1 cellular context compared by ENCODE assay signal in the genomic region with DNA sequence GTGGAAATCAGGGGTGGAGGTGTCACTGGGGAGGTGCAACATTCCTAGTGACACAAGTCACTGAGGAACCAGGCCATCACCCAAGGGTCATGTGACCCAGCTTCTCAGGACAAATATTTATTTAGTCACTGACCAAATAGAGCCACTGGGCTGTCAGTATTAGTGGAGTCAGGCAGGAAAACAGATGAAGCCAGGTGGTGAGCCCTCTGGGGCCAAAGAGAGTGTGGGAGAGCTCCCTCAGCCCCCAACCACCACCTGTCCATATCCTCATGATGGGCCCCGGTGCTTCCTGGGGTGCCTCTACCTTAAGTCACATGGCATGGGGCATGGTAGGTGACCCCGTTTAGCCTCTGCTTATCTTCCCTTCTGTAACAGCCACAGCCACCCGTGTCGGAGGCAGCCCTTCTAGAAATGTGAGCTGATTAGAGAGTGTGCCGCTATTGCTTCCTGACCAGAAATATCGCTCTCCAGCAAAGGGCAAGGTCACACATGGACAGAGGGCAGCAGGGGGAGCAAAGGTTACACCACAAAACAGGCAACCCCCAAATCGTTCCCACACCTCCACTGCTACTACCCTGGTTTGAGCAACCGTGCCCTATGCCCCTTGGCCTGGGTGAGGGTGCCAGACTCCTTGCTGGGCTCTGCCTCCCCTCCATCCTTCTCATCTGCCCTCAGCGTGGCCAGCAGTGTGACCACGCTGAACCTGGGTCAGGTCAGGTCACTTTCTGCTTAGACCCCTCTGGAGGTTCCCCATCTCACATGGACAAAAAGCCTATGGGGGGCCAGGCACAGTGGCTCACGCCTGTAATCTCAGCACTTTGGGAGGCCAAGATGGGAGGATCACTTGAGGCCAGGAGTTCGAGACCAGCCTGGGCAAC.
A peak's percentile ranks its signal among the peaks of the same experiment; 100 is the strongest.
TF ChIP-seq lines count a peak whose summit lies in the region.

No MANE protein-coding gene starts in this region.

TF ChIP-seq in HepG2, 621 proteins besides CTCF, POLR2A, EP300 and RAD21 (continued from another document and continues in another):
- TF ChIP-seq, protein P1, sequence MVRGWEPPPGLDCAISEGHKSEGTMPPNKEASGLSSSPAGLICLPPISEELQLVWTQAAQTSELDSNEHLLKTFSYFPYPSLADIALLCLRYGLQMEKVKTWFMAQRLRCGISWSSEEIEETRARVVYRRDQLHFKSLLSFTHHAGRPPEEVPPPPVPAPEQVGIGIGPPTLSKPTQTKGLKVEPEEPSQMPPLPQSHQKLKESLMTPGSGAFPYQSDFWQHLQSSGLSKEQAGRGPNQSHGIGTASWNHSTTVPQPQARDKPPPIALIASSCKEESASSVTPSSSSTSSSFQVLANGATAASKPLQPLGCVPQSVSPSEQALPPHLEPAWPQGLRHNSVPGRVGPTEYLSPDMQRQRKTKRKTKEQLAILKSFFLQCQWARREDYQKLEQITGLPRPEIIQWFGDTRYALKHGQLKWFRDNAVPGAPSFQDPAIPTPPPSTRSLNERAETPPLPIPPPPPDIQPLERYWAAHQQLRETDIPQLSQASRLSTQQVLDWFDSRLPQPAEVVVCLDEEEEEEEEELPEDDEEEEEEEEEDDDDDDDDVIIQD (CRISPR knock-in tag; IDR thresholded peaks at IDR 0.05; ENCODE audit: low read depth): peak; percentile 76
- TF ChIP-seq ZNF264 (CRISPR knock-in tag; IDR thresholded peaks at IDR 0.05): peak; percentile 70; the same call in 1 of the 2 replicates
- peak; percentile 48 for TF ChIP-seq STAG1 (CRISPR knock-in tag; IDR thresholded peaks at IDR 0.05)
- TF ChIP-seq ZBTB3 (CRISPR knock-in tag; IDR thresholded peaks at IDR 0.05; ENCODE audit: borderline replicate concordance, low read depth): no peak
- 0 out of 2 replicates have a peak, but pooled peaks have one; percentile 49 for TF ChIP-seq KLF11 (CRISPR knock-in tag; IDR thresholded peaks at IDR 0.05)
- no peak for TF ChIP-seq ZNF7 (CRISPR knock-in tag; IDR thresholded peaks at IDR 0.05)
- TF ChIP-seq, protein P2, sequence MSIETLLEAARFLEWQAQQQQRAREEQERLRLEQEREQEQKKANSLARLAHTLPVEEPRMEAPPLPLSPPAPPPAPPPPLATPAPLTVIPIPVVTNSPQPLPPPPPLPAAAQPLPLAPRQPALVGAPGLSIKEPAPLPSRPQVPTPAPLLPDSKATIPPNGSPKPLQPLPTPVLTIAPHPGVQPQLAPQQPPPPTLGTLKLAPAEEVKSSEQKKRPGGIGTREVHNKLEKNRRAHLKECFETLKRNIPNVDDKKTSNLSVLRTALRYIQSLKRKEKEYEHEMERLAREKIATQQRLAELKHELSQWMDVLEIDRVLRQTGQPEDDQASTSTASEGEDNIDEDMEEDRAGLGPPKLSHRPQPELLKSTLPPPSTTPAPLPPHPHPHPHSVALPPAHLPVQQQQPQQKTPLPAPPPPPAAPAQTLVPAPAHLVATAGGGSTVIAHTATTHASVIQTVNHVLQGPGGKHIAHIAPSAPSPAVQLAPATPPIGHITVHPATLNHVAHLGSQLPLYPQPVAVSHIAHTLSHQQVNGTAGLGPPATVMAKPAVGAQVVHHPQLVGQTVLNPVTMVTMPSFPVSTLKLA (IDR thresholded peaks at IDR 0.05): peak; percentile 27; the same call in 1 of the 2 replicates
- TF ChIP-seq SNAPC2 (CRISPR knock-in tag; IDR thresholded peaks at IDR 0.05): no peak
- TF ChIP-seq, protein P3, sequence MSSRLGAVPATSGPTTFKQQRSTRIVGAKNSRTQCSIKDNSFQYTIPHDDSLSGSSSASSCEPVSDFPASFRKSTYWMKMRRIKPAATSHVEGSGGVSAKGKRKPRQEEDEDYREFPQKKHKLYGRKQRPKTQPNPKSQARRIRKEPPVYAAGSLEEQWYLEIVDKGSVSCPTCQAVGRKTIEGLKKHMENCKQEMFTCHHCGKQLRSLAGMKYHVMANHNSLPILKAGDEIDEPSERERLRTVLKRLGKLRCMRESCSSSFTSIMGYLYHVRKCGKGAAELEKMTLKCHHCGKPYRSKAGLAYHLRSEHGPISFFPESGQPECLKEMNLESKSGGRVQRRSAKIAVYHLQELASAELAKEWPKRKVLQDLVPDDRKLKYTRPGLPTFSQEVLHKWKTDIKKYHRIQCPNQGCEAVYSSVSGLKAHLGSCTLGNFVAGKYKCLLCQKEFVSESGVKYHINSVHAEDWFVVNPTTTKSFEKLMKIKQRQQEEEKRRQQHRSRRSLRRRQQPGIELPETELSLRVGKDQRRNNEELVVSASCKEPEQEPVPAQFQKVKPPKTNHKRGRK (CRISPR knock-in tag; IDR thresholded peaks at IDR 0.05): 0 out of 2 replicates have a peak, but pooled peaks have one; percentile 50
- TF ChIP-seq ZNF577 (CRISPR knock-in tag; IDR thresholded peaks at IDR 0.05; ENCODE audit: borderline replicate concordance, low read depth): no peak
- no peak for TF ChIP-seq ZNF367 (CRISPR knock-in tag; IDR thresholded peaks at IDR 0.05; ENCODE audit: borderline replicate concordance)
- TF ChIP-seq MIXL1 (CRISPR knock-in tag; IDR thresholded peaks at IDR 0.05): peak; percentile 66; the same call in 1 of the 2 replicates
- TF ChIP-seq, protein P4, sequence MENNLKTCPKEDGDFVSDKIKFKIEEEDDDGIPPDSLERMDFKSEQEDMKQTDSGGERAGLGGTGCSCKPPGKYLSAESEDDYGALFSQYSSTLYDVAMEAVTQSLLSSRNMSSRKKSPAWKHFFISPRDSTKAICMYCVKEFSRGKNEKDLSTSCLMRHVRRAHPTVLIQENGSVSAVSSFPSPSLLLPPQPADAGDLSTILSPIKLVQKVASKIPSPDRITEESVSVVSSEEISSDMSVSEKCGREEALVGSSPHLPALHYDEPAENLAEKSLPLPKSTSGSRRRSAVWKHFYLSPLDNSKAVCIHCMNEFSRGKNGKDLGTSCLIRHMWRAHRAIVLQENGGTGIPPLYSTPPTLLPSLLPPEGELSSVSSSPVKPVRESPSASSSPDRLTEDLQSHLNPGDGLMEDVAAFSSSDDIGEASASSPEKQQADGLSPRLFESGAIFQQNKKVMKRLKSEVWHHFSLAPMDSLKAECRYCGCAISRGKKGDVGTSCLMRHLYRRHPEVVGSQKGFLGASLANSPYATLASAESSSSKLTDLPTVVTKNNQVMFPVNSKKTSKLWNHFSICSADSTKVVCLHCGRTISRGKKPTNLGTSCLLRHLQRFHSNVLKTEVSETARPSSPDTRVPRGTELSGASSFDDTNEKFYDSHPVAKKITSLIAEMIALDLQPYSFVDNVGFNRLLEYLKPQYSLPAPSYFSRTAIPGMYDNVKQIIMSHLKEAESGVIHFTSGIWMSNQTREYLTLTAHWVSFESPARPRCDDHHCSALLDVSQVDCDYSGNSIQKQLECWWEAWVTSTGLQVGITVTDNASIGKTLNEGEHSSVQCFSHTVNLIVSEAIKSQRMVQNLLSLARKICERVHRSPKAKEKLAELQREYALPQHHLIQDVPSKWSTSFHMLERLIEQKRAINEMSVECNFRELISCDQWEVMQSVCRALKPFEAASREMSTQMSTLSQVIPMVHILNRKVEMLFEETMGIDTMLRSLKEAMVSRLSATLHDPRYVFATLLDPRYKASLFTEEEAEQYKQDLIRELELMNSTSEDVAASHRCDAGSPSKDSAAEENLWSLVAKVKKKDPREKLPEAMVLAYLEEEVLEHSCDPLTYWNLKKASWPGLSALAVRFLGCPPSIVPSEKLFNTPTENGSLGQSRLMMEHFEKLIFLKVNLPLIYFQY (CRISPR knock-in tag; IDR thresholded peaks at IDR 0.05; ENCODE audit: borderline replicate concordance): peak; percentile 79
- TF ChIP-seq, protein P5, sequence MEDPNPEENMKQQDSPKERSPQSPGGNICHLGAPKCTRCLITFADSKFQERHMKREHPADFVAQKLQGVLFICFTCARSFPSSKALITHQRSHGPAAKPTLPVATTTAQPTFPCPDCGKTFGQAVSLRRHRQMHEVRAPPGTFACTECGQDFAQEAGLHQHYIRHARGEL (CRISPR knock-in tag; IDR thresholded peaks at IDR 0.05): peak; percentile 90; the same call in 1 of the 2 replicates
- TF ChIP-seq, protein P6, sequence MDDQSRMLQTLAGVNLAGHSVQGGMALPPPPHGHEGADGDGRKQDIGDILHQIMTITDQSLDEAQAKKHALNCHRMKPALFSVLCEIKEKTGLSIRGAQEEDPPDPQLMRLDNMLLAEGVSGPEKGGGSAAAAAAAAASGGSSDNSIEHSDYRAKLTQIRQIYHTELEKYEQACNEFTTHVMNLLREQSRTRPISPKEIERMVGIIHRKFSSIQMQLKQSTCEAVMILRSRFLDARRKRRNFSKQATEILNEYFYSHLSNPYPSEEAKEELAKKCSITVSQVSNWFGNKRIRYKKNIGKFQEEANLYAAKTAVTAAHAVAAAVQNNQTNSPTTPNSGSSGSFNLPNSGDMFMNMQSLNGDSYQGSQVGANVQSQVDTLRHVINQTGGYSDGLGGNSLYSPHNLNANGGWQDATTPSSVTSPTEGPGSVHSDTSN (CRISPR knock-in tag; IDR thresholded peaks at IDR 0.05; ENCODE audit: borderline replicate concordance): no peak
- TF ChIP-seq, protein P7, sequence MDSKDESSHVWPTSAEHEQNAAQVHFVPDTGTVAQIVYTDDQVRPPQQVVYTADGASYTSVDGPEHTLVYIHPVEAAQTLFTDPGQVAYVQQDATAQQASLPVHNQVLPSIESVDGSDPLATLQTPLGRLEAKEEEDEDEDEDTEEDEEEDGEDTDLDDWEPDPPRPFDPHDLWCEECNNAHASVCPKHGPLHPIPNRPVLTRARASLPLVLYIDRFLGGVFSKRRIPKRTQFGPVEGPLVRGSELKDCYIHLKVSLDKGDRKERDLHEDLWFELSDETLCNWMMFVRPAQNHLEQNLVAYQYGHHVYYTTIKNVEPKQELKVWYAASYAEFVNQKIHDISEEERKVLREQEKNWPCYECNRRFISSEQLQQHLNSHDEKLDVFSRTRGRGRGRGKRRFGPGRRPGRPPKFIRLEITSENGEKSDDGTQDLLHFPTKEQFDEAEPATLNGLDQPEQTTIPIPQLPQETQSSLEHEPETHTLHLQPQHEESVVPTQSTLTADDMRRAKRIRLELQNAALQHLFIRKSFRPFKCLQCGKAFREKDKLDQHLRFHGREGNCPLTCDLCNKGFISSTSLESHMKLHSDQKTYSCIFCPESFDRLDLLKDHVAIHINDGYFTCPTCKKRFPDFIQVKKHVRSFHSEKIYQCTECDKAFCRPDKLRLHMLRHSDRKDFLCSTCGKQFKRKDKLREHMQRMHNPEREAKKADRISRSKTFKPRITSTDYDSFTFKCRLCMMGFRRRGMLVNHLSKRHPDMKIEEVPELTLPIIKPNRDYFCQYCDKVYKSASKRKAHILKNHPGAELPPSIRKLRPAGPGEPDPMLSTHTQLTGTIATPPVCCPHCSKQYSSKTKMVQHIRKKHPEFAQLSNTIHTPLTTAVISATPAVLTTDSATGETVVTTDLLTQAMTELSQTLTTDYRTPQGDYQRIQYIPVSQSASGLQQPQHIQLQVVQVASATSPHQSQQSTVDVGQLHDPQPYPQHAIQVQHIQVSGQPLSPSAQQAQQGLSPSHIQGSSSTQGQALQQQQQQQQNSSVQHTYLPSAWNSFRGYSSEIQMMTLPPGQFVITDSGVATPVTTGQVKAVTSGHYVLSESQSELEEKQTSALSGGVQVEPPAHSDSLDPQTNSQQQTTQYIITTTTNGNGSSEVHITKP (CRISPR knock-in tag; IDR thresholded peaks at IDR 0.05; ENCODE audit: low read depth): peak; percentile 32
- TF ChIP-seq HNRNPUL1 (IDR thresholded peaks at IDR 0.05; ENCODE audit: low read depth, low read length): no peak
- no peak for TF ChIP-seq TEAD2 (CRISPR knock-in tag; IDR thresholded peaks at IDR 0.05)
- TF ChIP-seq MBD4 (IDR thresholded peaks at IDR 0.05; ENCODE audit: borderline replicate concordance, low read length): no peak
- TF ChIP-seq ZNF17 (CRISPR knock-in tag; IDR thresholded peaks at IDR 0.05): no peak
- TF ChIP-seq, protein P8, sequence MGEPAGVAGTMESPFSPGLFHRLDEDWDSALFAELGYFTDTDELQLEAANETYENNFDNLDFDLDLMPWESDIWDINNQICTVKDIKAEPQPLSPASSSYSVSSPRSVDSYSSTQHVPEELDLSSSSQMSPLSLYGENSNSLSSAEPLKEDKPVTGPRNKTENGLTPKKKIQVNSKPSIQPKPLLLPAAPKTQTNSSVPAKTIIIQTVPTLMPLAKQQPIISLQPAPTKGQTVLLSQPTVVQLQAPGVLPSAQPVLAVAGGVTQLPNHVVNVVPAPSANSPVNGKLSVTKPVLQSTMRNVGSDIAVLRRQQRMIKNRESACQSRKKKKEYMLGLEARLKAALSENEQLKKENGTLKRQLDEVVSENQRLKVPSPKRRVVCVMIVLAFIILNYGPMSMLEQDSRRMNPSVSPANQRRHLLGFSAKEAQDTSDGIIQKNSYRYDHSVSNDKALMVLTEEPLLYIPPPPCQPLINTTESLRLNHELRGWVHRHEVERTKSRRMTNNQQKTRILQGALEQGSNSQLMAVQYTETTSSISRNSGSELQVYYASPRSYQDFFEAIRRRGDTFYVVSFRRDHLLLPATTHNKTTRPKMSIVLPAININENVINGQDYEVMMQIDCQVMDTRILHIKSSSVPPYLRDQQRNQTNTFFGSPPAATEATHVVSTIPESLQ (CRISPR knock-in tag; conservative IDR thresholded peaks at IDR 0.05): no peak
- TF ChIP-seq DPF2 (CRISPR knock-in tag; IDR thresholded peaks at IDR 0.05; ENCODE audit: borderline replicate concordance, low read depth): peak; percentile 61; the same call in 1 of the 2 replicates
- no peak for TF ChIP-seq ZNF180 (CRISPR knock-in tag; IDR thresholded peaks at IDR 0.05; ENCODE audit: borderline replicate concordance, low read depth)
- no peak; the same call in 1 of the 2 replicates for TF ChIP-seq REXO4 (CRISPR knock-in tag; IDR thresholded peaks at IDR 0.05; ENCODE audit: borderline replicate concordance)
- TF ChIP-seq, protein P9, sequence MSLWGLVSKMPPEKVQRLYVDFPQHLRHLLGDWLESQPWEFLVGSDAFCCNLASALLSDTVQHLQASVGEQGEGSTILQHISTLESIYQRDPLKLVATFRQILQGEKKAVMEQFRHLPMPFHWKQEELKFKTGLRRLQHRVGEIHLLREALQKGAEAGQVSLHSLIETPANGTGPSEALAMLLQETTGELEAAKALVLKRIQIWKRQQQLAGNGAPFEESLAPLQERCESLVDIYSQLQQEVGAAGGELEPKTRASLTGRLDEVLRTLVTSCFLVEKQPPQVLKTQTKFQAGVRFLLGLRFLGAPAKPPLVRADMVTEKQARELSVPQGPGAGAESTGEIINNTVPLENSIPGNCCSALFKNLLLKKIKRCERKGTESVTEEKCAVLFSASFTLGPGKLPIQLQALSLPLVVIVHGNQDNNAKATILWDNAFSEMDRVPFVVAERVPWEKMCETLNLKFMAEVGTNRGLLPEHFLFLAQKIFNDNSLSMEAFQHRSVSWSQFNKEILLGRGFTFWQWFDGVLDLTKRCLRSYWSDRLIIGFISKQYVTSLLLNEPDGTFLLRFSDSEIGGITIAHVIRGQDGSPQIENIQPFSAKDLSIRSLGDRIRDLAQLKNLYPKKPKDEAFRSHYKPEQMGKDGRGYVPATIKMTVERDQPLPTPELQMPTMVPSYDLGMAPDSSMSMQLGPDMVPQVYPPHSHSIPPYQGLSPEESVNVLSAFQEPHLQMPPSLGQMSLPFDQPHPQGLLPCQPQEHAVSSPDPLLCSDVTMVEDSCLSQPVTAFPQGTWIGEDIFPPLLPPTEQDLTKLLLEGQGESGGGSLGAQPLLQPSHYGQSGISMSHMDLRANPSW (CRISPR knock-in tag; IDR thresholded peaks at IDR 0.05; ENCODE audit: borderline replicate concordance): 0 out of 2 replicates have a peak, but pooled peaks have one; percentile 60
- peak; percentile 56; the same call in 1 of the 2 replicates for TF ChIP-seq ZNF333 (CRISPR knock-in tag; IDR thresholded peaks at IDR 0.05; ENCODE audit: borderline replicate concordance)
- no peak for TF ChIP-seq ZNF790 (CRISPR knock-in tag; IDR thresholded peaks at IDR 0.05; ENCODE audit: borderline replicate concordance)
- no peak for TF ChIP-seq SNRNP70 (IDR thresholded peaks at IDR 0.05; ENCODE audit: low read depth, low read length)
- peak; percentile 45; the same call in 1 of the 2 replicates for TF ChIP-seq LCORL (IDR thresholded peaks at IDR 0.05)
- TF ChIP-seq LCORL (CRISPR knock-in tag; IDR thresholded peaks at IDR 0.05): peak; percentile 94
- TF ChIP-seq CBX5 (CRISPR knock-in tag; IDR thresholded peaks at IDR 0.05; ENCODE audit: borderline replicate concordance): peak; percentile 55; the same call in 1 of the 2 replicates
- TF ChIP-seq ZFP37 (CRISPR knock-in tag; IDR thresholded peaks at IDR 0.05; ENCODE audit: borderline replicate concordance): peak; percentile 39; the same call in 1 of the 2 replicates
- TF ChIP-seq PTBP1 (IDR thresholded peaks at IDR 0.05; ENCODE audit: low read depth, low read length, poor library complexity, severe bottlenecking): no peak
- TF ChIP-seq PPARG (CRISPR knock-in tag; conservative IDR thresholded peaks at IDR 0.05): peak; percentile 67
